Comparison of ENCODE assay signal across 11 cellular contexts in genomic region chr10:131946321-131946751, GRCh38. TPM values are rescaled to one million over a fixed set of nuclear protein-coding genes. Genes with fewer than 3 reads are reported as not detected.
DNase-seq lines count a peak whose midpoint lies in the region; ATAC-seq and TF ChIP-seq lines count a peak whose summit lies in the region.
"Had no signal": no experiment of that assay in that cellular context is flagged by ENCODE, and none has a peak within 500 bp of the region (broad histone marks: within the 10 kb centered on the region; RNA-seq: fewer than 3 reads in every experiment).

No MANE protein-coding gene starts in this region.

- DNase-seq in HFF-Myc (ENCODE audit: extremely low read depth, low read depth) (peak; percentile 7), adipocyte (ENCODE audit: low read depth) (peak; percentile 90), stromal cell of bone marrow (ENCODE audit: low read depth) (peak; percentile 58), NCI-H510A (lab: John Stamatoyannopoulos, UW) (no peak), NK-92 (lab: John Stamatoyannopoulos, UW; ENCODE audit: unreplicated experiment) (no peak), SHP77 (lab: John Stamatoyannopoulos, UW) (no peak)
- DNase-seq: activated CD4-positive, alpha-beta T cell treated with anti-CD3 and anti-CD28 coated beads, Interleukin-2, amount 50 U/mL, for 1 hour; activated naive CD8-positive, alpha-beta T cell treated with anti-CD3 and anti-CD28 coated beads for 36 hours; GF-D8; NCI-H2107 had no signal

- peak overlapping the region in 2 of 4 donors; percentile 45 to 48 for H3K27ac ChIP-seq in gastroesophageal sphincter

- no peaks in the 10 kb centered on the region for H3K9me3 ChIP-seq in adipocyte (ENCODE audit: control insufficient read depth, low read length)
- no peaks in the 10 kb centered on the region for H3K9me3 ChIP-seq in gastroesophageal sphincter

- TF ChIP-seq CTCF in HFF-Myc (IDR thresholded peaks at IDR 0.05; ENCODE audit: low read depth, low read length, missing control alignments) (no peak), gastroesophageal sphincter (IDR thresholded peaks at IDR 0.05) (no peak)

- no peak overlapping the region for H3K9ac ChIP-seq in adipocyte (ENCODE audit: low read length)

- H3K36me3 ChIP-seq in adipocyte (ENCODE audit: control insufficient read depth, insufficient read depth, low read length, severe bottlenecking) = peaks cover 80% of the 10 kb centered on the region
- peaks cover 0 to 94% of the 10 kb centered on the region in 2 donors for H3K36me3 ChIP-seq in gastroesophageal sphincter

- H3K4me1 ChIP-seq in adipocyte (ENCODE audit: control insufficient read depth, insufficient read depth, low read length) (peaks cover 14% of the 10 kb centered on the region), gastroesophageal sphincter (peaks cover 0 to 8% (median 0%) of the 10 kb centered on the region in 3 donors)

- TF ChIP-seq POLR2A in gastroesophageal sphincter (IDR thresholded peaks at IDR 0.05) = no peak

- WGBS in gastroesophageal sphincter (ENCODE audit: low coverage in 1 of 2), 2 donors = 62 to 70% methylated on average over 13 of the region's 14 CpGs

- H3K27me3 ChIP-seq in adipocyte (replicated peaks; ENCODE audit: control insufficient read depth, insufficient read depth, low read length) = no peaks in the 10 kb centered on the region
- H3K27me3 ChIP-seq in gastroesophageal sphincter = no peaks in the 10 kb centered on the region

- H3K4me3 ChIP-seq in HFF-Myc (replicated peaks; ENCODE audit: low read depth, low read length) = no peak overlapping the region
- H3K4me3 ChIP-seq in adipocyte (ENCODE audit: low read length) = no peak overlapping the region
- no peak overlapping the region for H3K4me3 ChIP-seq in gastroesophageal sphincter

- TF ChIP-seq EP300 in gastroesophageal sphincter (IDR thresholded peaks at IDR 0.05) = no peak

- ATAC-seq in gastroesophageal sphincter = peak; percentile 39

RNA-seq across cellular contexts. Expression of gene BNIP3, which starts 35.4 kb away (rescaled TPM):
- total RNA-seq in gastroesophageal sphincter = 100 to 1,000 TPM in 1 of 4 donors, 10 to 100 TPM in 3; 53.5 to 102 (median 68.3) TPM

RNA-seq across cellular contexts. Expression of gene PPP2R2D, which starts 45.5 kb away (rescaled TPM):
- total RNA-seq in gastroesophageal sphincter = 10 to 100 TPM; 27.2 to 57.0 (median 44.1) TPM

Comparison
In these comparisons a context has a peak if more than half of its experiments do, and no peak if none do; other contexts are left out.
1. DNase-seq: peak in HFF-Myc (single experiment), adipocyte (single experiment) and stromal cell of bone marrow (single experiment); none in NCI-H510A (single experiment), NK-92 (single experiment) and SHP77 (0 of 2).